Comparison of ENCODE assay signal across 19 cellular contexts in genomic region chr10:64103750-64104149, GRCh38.
"Had no signal": no experiment of that assay in that cellular context is flagged by ENCODE, and none has a peak within 500 bp of the region (broad histone marks: within the 10 kb centered on the region; RNA-seq: fewer than 3 reads in every experiment).

No MANE protein-coding gene starts in this region.

- FAIRE-seq: pancreas had no signal

- DNase-seq: activated B cell treated with CpG ODN at 0.5 μM for 24 hours; activated CD4-positive, alpha-beta T cell treated with anti-CD3 and anti-CD28 coated beads, Interleukin-2, amount 50 U/mL, for 1 hour; activated CD8-positive, alpha-beta memory T cell treated with anti-CD3 and anti-CD28 coated beads, Interleukin-2, amount 10 ng/mL, durations not matched to agents 7 days and 5 days; activated CD8-positive, alpha-beta T cell treated with anti-CD3 and anti-CD28 coated beads, Interleukin-2, amount 10 ng/mL, durations not matched to agents 7 days and 5 days; activated naive CD8-positive, alpha-beta T cell treated with anti-CD3 and anti-CD28 coated beads, Interleukin-2, amount 50 U/mL, for 24 hours; activated T-cell treated with anti-CD3 and anti-CD28 coated beads, Interleukin-2, amount 50 U/mL, for 48 hours; central memory CD4-positive, alpha-beta T cell; endodermal cell; foreskin keratinocyte; heart right ventricle; kidney glomerular epithelial cell; left ventricle myocardium inferior; naive thymus-derived CD4-positive, alpha-beta T cell; pancreas; psoas muscle; spleen; stimulated activated naive CD4-positive, alpha-beta T cell; T-helper 17 cell; tibial artery had no signal
